In the genomic region with DNA sequence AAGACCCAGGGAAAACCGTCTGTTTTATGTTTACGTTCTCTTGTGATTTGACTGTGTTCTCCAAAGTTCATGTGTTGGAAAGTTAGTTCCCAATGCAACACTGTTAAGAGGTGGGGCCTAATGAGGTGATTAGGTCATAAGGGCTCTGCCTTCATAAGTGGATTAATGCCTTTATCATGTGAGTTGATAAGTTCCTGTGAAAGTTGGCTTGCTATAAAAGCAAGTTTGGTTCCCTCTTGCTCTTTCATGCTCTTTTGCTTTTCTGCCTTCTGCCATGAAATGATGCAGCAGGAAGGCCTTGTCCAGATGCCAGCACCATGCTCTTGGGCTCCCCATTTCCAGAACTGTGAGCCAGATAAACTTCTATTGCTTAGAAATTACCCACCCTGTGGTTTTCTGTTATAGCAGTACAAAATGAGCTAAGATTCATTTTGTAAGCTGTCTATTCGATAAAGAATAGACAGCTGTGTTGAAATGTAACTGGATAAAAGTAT, we compare ENCODE assay signal across 21 cellular contexts. TPM values are rescaled to one million over a fixed set of nuclear protein-coding genes. Genes with fewer than 3 reads are reported as not detected.
DNase-seq lines count a peak whose midpoint lies in the region; ATAC-seq and TF ChIP-seq lines count a peak whose summit lies in the region.
"Had no signal": no experiment of that assay in that cellular context is flagged by ENCODE, and none has a peak within 500 bp of the region (broad histone marks: within the 10 kb centered on the region; RNA-seq: fewer than 3 reads in every experiment).

No MANE protein-coding gene starts in this region.

- H3K36me3 ChIP-seq in Karpas-422 (ENCODE audit: insufficient read depth, low read length) (peaks cover 10% of the 10 kb centered on the region), uterus (no peaks in the 10 kb centered on the region)
- H3K36me3 ChIP-seq: MG63, tibial artery had no signal

- peaks cover 97% of the 10 kb centered on the region for H3K79me2 ChIP-seq in Karpas-422 (ENCODE audit: low read length)
- H3K79me2 ChIP-seq: parathyroid adenoma had no signal

- H3K27ac ChIP-seq in Karpas-422 (ENCODE audit: low read length): no peak overlapping the region
- no peak overlapping the region for H3K27ac ChIP-seq in uterus
- H3K27ac ChIP-seq: parathyroid adenoma, tibial artery, VCaP had no signal

- no peak overlapping the region for H3K4me3 ChIP-seq in Karpas-422 (ENCODE audit: low read length)
- H3K4me3 ChIP-seq in uterus: no peak overlapping the region
- H3K4me3 ChIP-seq: MG63, tibial artery had no signal

- no peaks in the 10 kb centered on the region for H4K20me1 ChIP-seq in Karpas-422 (ENCODE audit: insufficient read depth, low read depth, low read length)

- no peak overlapping the region for H2AFZ ChIP-seq in Karpas-422 (ENCODE audit: low read length)
- H2AFZ ChIP-seq: parathyroid adenoma had no signal

- DNase-seq in Calu3 (no peak), naive B cell (no peak), Karpas-422 (no peak), uterus (no peak), GOT3 (lab: John Stamatoyannopoulos, UW) (no peak)
- DNase-seq: activated CD8-positive, alpha-beta memory T cell treated with anti-CD3 and anti-CD28 coated beads for 24 hours; anterior cingulate cortex; DMS153; effector memory CD4-positive, alpha-beta T cell; hypothalamus; kidney glomerular epithelial cell; MG63; NCI-H187 treated with DMSO at 0.1 percent for 48 hours; NCI-H446; tibial artery had no signal

- H3K27me3 ChIP-seq in Karpas-422 (ENCODE audit: low read length) (no peaks in the 10 kb centered on the region), uterus (no peaks in the 10 kb centered on the region)
- H3K27me3 ChIP-seq: MG63, tibial artery had no signal

- no peaks in the 10 kb centered on the region for H3K27me3 Mint-ChIP-seq in Calu3 (ENCODE audit: unreplicated experiment)
- no peaks in the 10 kb centered on the region for H3K27me3 Mint-ChIP-seq in activated naive CD8-positive, alpha-beta T cell
- H3K27me3 Mint-ChIP-seq in naive B cell: no peaks in the 10 kb centered on the region
- H3K27me3 Mint-ChIP-seq: B cell had no signal

- no peak overlapping the region for H3K9ac ChIP-seq in Karpas-422 (ENCODE audit: low read length)
- H3K9ac ChIP-seq: parathyroid adenoma had no signal

- no peak for TF ChIP-seq CTCF in Calu3 (IDR thresholded peaks at IDR 0.05; ENCODE audit: unreplicated experiment)
- no peak for TF ChIP-seq CTCF in uterus (IDR thresholded peaks at IDR 0.05)

- H3K9me3 Mint-ChIP-seq in Calu3 (ENCODE audit: low read depth, unreplicated experiment) (peaks cover 3% of the 10 kb centered on the region), naive B cell (no peaks in the 10 kb centered on the region)
- H3K9me3 Mint-ChIP-seq in activated naive CD8-positive, alpha-beta T cell (ENCODE audit: low read depth): peaks cover 5% of the 10 kb centered on the region

- H3K27ac Mint-ChIP-seq in Calu3 (ENCODE audit: unreplicated experiment) (peak overlapping the region; percentile 30), naive B cell (peak overlapping the region in 4 of 6 donors; percentile 8 to 78 (median 24))
- peak overlapping the region; percentile 31 for H3K27ac Mint-ChIP-seq in activated naive CD8-positive, alpha-beta T cell
- H3K27ac Mint-ChIP-seq: B cell had no signal

- peaks cover 12% of the 10 kb centered on the region for H3K4me1 Mint-ChIP-seq in Calu3 (ENCODE audit: low read depth, unreplicated experiment)
- peaks cover 67% of the 10 kb centered on the region for H3K4me1 Mint-ChIP-seq in activated naive CD8-positive, alpha-beta T cell (ENCODE audit: low read depth)
- H3K4me1 Mint-ChIP-seq in naive B cell: peaks cover 37 to 45% (median 44%) of the 10 kb centered on the region in 3 donors

- CTCF ChIA-PET in Calu3 (lab: Charles Lee): no interaction called here

- H3K36me3 Mint-ChIP-seq in Calu3 (ENCODE audit: insufficient read depth, unreplicated experiment) (no peaks in the 10 kb centered on the region), naive B cell (peaks cover 6 to 14% of the 10 kb centered on the region in 2 donors)
- H3K36me3 Mint-ChIP-seq in activated naive CD8-positive, alpha-beta T cell: peaks cover 26% of the 10 kb centered on the region

- intact Hi-C loops in Calu3 (cut with micrococcal nuclease; ENCODE audit: unreplicated experiment) (no loop called here), uterus (cut with DNase I; ENCODE audit: low total_unique reads) (no loop called here)

- TF ChIP-seq POLR2A in uterus (IDR thresholded peaks at IDR 0.05): no peak

- H3K4me3 Mint-ChIP-seq in Calu3 (ENCODE audit: low read depth, unreplicated experiment): no peak overlapping the region
- peak overlapping the region; percentile 11 for H3K4me3 Mint-ChIP-seq in activated naive CD8-positive, alpha-beta T cell
- no peak overlapping the region for H3K4me3 Mint-ChIP-seq in naive B cell
- H3K4me3 Mint-ChIP-seq: B cell had no signal

- H3K9me3 ChIP-seq in Karpas-422 (ENCODE audit: low read length) (peaks cover 7% of the 10 kb centered on the region; the same call in 1 of the 2 replicates), uterus (no peaks in the 10 kb centered on the region)
- H3K9me3 ChIP-seq: MG63, tibial artery had no signal

- peak; percentile 13 for ATAC-seq in GM18907 (IDR thresholded peaks at IDR 0.05; ENCODE audit: unreplicated experiment)
- ATAC-seq in naive B cell (ENCODE audit: low read depth in 2 of 2): no peak
- ATAC-seq: HCT116 had no signal

- H3K9me2 ChIP-seq in Karpas-422 (replicated peaks; ENCODE audit: insufficient read depth, low read length): no peaks in the 10 kb centered on the region

- BruUV-seq in Calu3 (replicated peaks; lab: Mats Ljungman, UMichigan): no TSS peak

- no peak overlapping the region for H3K4me2 ChIP-seq in Karpas-422 (ENCODE audit: low read depth, low read length, poor library complexity, severe bottlenecking)

- H3K4me1 ChIP-seq in Karpas-422 (ENCODE audit: low read length) (peaks cover 18% of the 10 kb centered on the region), uterus (no peaks in the 10 kb centered on the region)
- H3K4me1 ChIP-seq: parathyroid adenoma had no signal

RNA-seq across cellular contexts. Expression of a gene that starts 41.9 kb away (rescaled TPM):
- 51.3 and 58.6 TPM in 2 replicates for total RNA-seq in Calu3 (2022)
- 10 to 100 TPM; 12.6 to 38.9 (median 29.1) TPM for polyA plus RNA-seq in naive B cell (ENCODE audit: low read depth in 6 of 6)
- 21.9 and 63.6 TPM in 2 replicates for total RNA-seq in Karpas-422 (2014; rRNA removed; shearing (Covaris generic); ENCODE audit: low replicate concordance)
- 10 to 100 TPM; 12.3 to 32.4 (median 29.6) TPM for total RNA-seq in uterus
